ENCODE assay signal across 8 cellular contexts in genomic region chr11:47715082-47715669, GRCh38. TPM values are rescaled to one million over a fixed set of nuclear protein-coding genes. Genes with fewer than 3 reads are reported as not detected.
DNase-seq lines count a peak whose midpoint lies in the region; ATAC-seq and TF ChIP-seq lines count a peak whose summit lies in the region.

A gene with protein sequence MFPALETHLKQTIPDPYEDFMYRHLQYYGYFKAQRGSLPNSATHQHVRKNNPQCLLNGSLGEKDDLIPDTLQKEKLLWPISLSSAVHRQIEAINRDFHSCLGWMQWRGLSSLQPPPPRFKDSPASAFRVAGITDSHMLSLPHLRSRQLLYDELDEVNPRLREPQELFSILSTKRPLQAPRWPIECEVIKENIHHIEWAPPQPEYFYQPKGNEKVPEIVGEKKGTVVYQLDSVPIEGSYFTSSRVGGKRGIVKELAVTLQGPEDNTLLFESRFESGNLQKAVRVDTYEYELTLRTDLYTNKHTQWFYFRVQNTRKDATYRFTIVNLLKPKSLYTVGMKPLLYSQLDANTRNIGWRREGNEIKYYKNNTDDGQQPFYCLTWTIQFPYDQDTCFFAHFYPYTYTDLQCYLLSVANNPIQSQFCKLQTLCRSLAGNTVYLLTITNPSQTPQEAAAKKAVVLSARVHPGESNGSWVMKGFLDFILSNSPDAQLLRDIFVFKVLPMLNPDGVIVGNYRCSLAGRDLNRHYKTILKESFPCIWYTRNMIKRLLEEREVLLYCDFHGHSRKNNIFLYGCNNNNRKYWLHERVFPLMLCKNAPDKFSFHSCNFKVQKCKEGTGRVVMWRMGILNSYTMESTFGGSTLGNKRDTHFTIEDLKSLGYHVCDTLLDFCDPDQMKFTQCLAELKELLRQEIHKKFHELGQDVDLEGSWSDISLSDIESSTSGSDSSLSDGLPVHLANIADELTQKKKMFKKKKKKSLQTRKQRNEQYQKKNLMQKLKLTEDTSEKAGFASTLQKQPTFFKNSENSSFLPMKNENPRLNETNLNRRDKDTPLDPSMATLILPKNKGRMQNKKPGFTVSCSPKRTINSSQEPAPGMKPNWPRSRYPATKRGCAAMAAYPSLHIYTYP (minus strand): TSS chr11:47715369. CDS start chr11:47714650, 719 bp downstream.

- ATAC-seq in HG02610 (IDR thresholded peaks at IDR 0.05; ENCODE audit: unreplicated experiment), result peak; percentile 99
- ATAC-seq in gastrocnemius medialis, result peak in 1 of 2 donors; percentile 68

- peaks cover 0 to 4% of the 10 kb centered on the region in 2 donors for H3K4me1 ChIP-seq in gastrocnemius medialis

- H3K9me3 ChIP-seq in gastrocnemius medialis, result no peaks in the 10 kb centered on the region

- peak within 1 kb of the TSS; percentile 8 to 65 (median 52) for H3K27ac ChIP-seq in gastrocnemius medialis

- peak within 1 kb of the TSS; percentile 94 for H3K27ac Mint-ChIP-seq in T-helper 2 cell treated with Interferon-gamma antibody and Interleukin-4, amounts not matched to agents 5 μg/mL and 100 μg/mL, for 36 hours

- DNase-seq in NCI-H1105 (lab: John Stamatoyannopoulos, UW), result peak; percentile 89
- DNase-seq in T-helper 2 cell treated with Interferon-gamma antibody and Interleukin-4, amounts not matched to agents 5 μg/mL and 100 μg/mL, for 36 hours (ENCODE audit: low spot score), result peak; percentile 84
- peak; percentile 53 for DNase-seq in astrocyte of the spinal cord (ENCODE audit: low read depth, low spot score)
- peak; percentile 17 for DNase-seq in iPS DF 19.7 (ENCODE audit: low read depth, low spot score)
- peak; percentile 9 to 46 for DNase-seq in gastrocnemius medialis
- DNase-seq in T1000 (lab: John Stamatoyannopoulos, UW), result no peak

- peaks cover 3 to 43% of the 10 kb centered on the region in 2 donors for H3K36me3 ChIP-seq in gastrocnemius medialis

- intact Hi-C loops in gastrocnemius medialis (cut with DNase I; ENCODE audit: low total_unique reads), result loop anchor here (5.0 kb wide), 1 partner anchor 73 kb away; the partner anchor contains the start of gene MTCH2

- TF ChIP-seq POLR2A in gastrocnemius medialis (IDR thresholded peaks at IDR 0.05), result no peak

- no peaks in the 10 kb centered on the region for H3K9me3 Mint-ChIP-seq in T-helper 2 cell treated with Interferon-gamma antibody and Interleukin-4, amounts not matched to agents 5 μg/mL and 100 μg/mL, for 36 hours

- peaks cover 30% of the 10 kb centered on the region for H3K36me3 Mint-ChIP-seq in T-helper 2 cell treated with Interferon-gamma antibody and Interleukin-4, amounts not matched to agents 5 μg/mL and 100 μg/mL, for 36 hours (ENCODE audit: low read depth)

- H3K4me3 ChIP-seq in GM12875 (ENCODE audit: low read depth, low read length) (peak within 1 kb of the TSS; percentile 47), astrocyte of the spinal cord (ENCODE audit: low read depth, low read length) (peak within 1 kb of the TSS; percentile 69), gastrocnemius medialis (peak within 1 kb of the TSS; percentile 61 to 82 (median 72))

- TF ChIP-seq CTCF in GM12875 (IDR thresholded peaks at IDR 0.05; ENCODE audit: borderline replicate concordance, insufficient read depth, low read depth, low read length) (no peak), astrocyte of the spinal cord (IDR thresholded peaks at IDR 0.05; ENCODE audit: low read depth, low read length) (no peak), gastrocnemius medialis (IDR thresholded peaks at IDR 0.05 in 4 of 5, conservative IDR thresholded peaks at IDR 0.05 in 1 of 5) (no peak)

- no peaks in the 10 kb centered on the region for H3K27me3 ChIP-seq in gastrocnemius medialis

- H3K4me1 Mint-ChIP-seq in T-helper 2 cell treated with Interferon-gamma antibody and Interleukin-4, amounts not matched to agents 5 μg/mL and 100 μg/mL, for 36 hours (ENCODE audit: low read depth), result peaks cover 20% of the 10 kb centered on the region

- in situ Hi-C loops in astrocyte of the spinal cord (cut with HindIII; ENCODE audit: low sequenced_read_pairs), result no loop called here
- in situ Hi-C loops in gastrocnemius medialis (cut with MboI; ENCODE audit: low sequenced_read_pairs in 4 of 4), result no loop called here

- peak within 1 kb of the TSS; percentile 96 for H3K4me3 Mint-ChIP-seq in T-helper 2 cell treated with Interferon-gamma antibody and Interleukin-4, amounts not matched to agents 5 μg/mL and 100 μg/mL, for 36 hours

- no peaks in the 10 kb centered on the region for H3K27me3 Mint-ChIP-seq in T-helper 2 cell treated with Interferon-gamma antibody and Interleukin-4, amounts not matched to agents 5 μg/mL and 100 μg/mL, for 36 hours (ENCODE audit: low read depth)

RNA-seq across cellular contexts. Expression of the gene that starts here (rescaled TPM):
- total RNA-seq in gastrocnemius medialis, result not detected

Comparison
In these comparisons a context has a peak if more than half of its experiments do, and no peak if none do; other contexts are left out.
1. Peak in DNase-seq, H3K4me3 ChIP-seq and H3K27ac ChIP-seq in gastrocnemius medialis; RNA of the gene not detected or under 1 TPM.